ENCODE assay signal across 28 cellular contexts in the genomic region with DNA sequence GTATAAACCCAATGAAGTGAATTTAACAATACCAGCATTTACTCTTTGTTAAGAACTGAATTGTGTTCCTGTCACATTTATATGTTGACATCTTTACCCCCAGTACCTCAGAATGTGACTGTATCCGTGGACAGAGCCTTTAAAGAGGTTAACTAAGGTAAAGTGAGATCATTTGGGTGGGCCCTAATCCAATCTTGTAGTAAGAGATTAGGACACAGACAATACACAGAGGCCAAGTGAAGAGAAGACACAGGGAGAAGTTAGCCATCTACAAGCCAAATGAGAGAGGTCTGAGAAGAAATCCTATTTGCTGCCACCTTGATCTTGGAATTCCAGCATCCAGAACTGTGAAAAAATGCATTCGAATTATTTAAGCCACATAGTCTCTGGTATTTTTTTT.
"Had no signal": no experiment of that assay in that cellular context is flagged by ENCODE, and none has a peak within 500 bp of the region (broad histone marks: within the 10 kb centered on the region; RNA-seq: fewer than 3 reads in every experiment).

No MANE protein-coding gene starts in this region.

- DNase-seq: activated B cell treated with CpG ODN at 0.5 μM for 24 hours; activated CD4-positive, alpha-beta memory T cell treated with anti-CD3 and anti-CD28 coated beads for 36 hours; activated CD4-positive, alpha-beta T cell treated with anti-CD3 and anti-CD28 coated beads for 4 hours; activated CD4-positive, alpha-beta T cell treated with anti-CD3 and anti-CD28 coated beads, Interleukin-2, amount 10 ng/mL, durations not matched to agents 7 days and 5 days; activated CD4-positive, alpha-beta T cell treated with anti-CD3 and anti-CD28 coated beads, Interleukin-2, amount 50 U/mL, for 4 hours; activated CD4-positive, CD25-positive, alpha-beta regulatory T cell treated with anti-CD3 and anti-CD28 coated beads, Interleukin-2, amount 50 U/mL, for 72 hours; activated CD8-positive, alpha-beta memory T cell treated with anti-CD3 and anti-CD28 coated beads, Interleukin-2, amount 50 U/mL, for 4 hours; activated CD8-positive, alpha-beta T cell treated with anti-CD3 and anti-CD28 coated beads for 36 hours; activated effector memory CD4-positive, alpha-beta T cell treated with anti-CD3 and anti-CD28 coated beads, Interleukin-2, amount 50 U/mL, for 16 hours; activated gamma-delta T cell treated with Interleukin-2 at 50 U/mL for 16 hours; activated naive CD4-positive, alpha-beta T cell; activated naive CD4-positive, alpha-beta T cell treated with anti-CD3 and anti-CD28 coated beads for 36 hours; activated naive CD4-positive, alpha-beta T cell treated with anti-CD3 and anti-CD28 coated beads, Interleukin-2, amount 50 U/mL, for 16 hours; activated naive CD8-positive, alpha-beta T cell treated with anti-CD3 and anti-CD28 coated beads for 36 hours; activated T-cell treated with anti-CD3 and anti-CD28 coated beads for 4 hours; activated T-cell treated with anti-CD3 and anti-CD28 coated beads, Interleukin-2, amount 50 U/mL, for 1 hour; activated T-cell treated with anti-CD3 and anti-CD28 coated beads, Interleukin-2, amount 50 U/mL, for 4 hours; activated T-cell treated with anti-CD3 and anti-CD28 coated beads, Interleukin-2, amount 50 U/mL, for 72 hours; adrenal gland; amniotic stem cell; aorta; body of pancreas; brain microvascular endothelial cell; central memory CD4-positive, alpha-beta T cell; T-cell; T-helper 17 cell had no signal

- H3K4me3 ChIP-seq: adrenal gland, body of pancreas, breast epithelium had no signal

- H3K4me1 ChIP-seq: adrenal gland, body of pancreas, breast epithelium had no signal

- H3K36me3 ChIP-seq: brain microvascular endothelial cell, breast epithelium had no signal

- H3K27ac ChIP-seq: adrenal gland, body of pancreas, brain microvascular endothelial cell, breast epithelium, VCaP had no signal

- H3K27me3 ChIP-seq: adrenal gland, body of pancreas, brain microvascular endothelial cell, breast epithelium had no signal
